36 cellular contexts compared by ENCODE assay signal in genomic region chr1:187146388-187146787, GRCh38.
"Had no signal": no experiment of that assay in that cellular context is flagged by ENCODE, and none has a peak within 500 bp of the region (broad histone marks: within the 10 kb centered on the region; RNA-seq: fewer than 3 reads in every experiment).

No MANE protein-coding gene starts in this region.

- H3K27me3 ChIP-seq: MG63 had no signal

- H3K36me3 ChIP-seq: MG63 had no signal

- H3K4me3 ChIP-seq: MG63 had no signal

- DNase-seq: Kasumi-1, MG63, MM.1S, MV-4-11, NCI-H1048, NCI-H1092, NCI-H1092 treated with DMSO at 0.1 percent for 48 hours, NCI-H1105, NCI-H1105 treated with DMSO at 0.1 percent for 48 hours, NCI-H1417, NCI-H1417 treated with DMSO at 0.1 percent for 48 hours, NCI-H1436, NCI-H1436 treated with DMSO at 0.1 percent for 48 hours, NCI-H146, NCI-H1694, NCI-H1694 treated with DMSO at 0.1 percent for 48 hours, NCI-H187, NCI-H187 treated with DMSO at 0.1 percent for 48 hours, NCI-H1930, NCI-H2029, NCI-H2029 treated with DMSO at 0.1 percent for 48 hours, NCI-H2081, NCI-H2081 treated with DMSO at 0.1 percent for 48 hours, NCI-H2107, NCI-H2171, NCI-H2171 treated with DMSO at 0.1 percent for 48 hours, NCI-H2227 treated with DMSO at 0.1 percent for 48 hours, NCI-H226, NCI-H345, NCI-H446, NCI-H446 treated with DMSO at 0.1 percent for 48 hours, NCI-H510A, NCI-H510A treated with DMSO at 0.1 percent for 48 hours, NCI-H524, NCI-H524 treated with DMSO at 0.1 percent for 48 hours, NCI-H526 had no signal
